In genomic region chr2:10009811-10010781, GRCh38 we compare ENCODE assay signal across 1 cellular context.
TF ChIP-seq lines count a peak whose summit lies in the region.

No MANE protein-coding gene starts in this region.

TF ChIP-seq in HepG2, 621 proteins besides CTCF, POLR2A, EP300 and RAD21 (continued from another document and continues in another):
- TF ChIP-seq, protein P1, sequence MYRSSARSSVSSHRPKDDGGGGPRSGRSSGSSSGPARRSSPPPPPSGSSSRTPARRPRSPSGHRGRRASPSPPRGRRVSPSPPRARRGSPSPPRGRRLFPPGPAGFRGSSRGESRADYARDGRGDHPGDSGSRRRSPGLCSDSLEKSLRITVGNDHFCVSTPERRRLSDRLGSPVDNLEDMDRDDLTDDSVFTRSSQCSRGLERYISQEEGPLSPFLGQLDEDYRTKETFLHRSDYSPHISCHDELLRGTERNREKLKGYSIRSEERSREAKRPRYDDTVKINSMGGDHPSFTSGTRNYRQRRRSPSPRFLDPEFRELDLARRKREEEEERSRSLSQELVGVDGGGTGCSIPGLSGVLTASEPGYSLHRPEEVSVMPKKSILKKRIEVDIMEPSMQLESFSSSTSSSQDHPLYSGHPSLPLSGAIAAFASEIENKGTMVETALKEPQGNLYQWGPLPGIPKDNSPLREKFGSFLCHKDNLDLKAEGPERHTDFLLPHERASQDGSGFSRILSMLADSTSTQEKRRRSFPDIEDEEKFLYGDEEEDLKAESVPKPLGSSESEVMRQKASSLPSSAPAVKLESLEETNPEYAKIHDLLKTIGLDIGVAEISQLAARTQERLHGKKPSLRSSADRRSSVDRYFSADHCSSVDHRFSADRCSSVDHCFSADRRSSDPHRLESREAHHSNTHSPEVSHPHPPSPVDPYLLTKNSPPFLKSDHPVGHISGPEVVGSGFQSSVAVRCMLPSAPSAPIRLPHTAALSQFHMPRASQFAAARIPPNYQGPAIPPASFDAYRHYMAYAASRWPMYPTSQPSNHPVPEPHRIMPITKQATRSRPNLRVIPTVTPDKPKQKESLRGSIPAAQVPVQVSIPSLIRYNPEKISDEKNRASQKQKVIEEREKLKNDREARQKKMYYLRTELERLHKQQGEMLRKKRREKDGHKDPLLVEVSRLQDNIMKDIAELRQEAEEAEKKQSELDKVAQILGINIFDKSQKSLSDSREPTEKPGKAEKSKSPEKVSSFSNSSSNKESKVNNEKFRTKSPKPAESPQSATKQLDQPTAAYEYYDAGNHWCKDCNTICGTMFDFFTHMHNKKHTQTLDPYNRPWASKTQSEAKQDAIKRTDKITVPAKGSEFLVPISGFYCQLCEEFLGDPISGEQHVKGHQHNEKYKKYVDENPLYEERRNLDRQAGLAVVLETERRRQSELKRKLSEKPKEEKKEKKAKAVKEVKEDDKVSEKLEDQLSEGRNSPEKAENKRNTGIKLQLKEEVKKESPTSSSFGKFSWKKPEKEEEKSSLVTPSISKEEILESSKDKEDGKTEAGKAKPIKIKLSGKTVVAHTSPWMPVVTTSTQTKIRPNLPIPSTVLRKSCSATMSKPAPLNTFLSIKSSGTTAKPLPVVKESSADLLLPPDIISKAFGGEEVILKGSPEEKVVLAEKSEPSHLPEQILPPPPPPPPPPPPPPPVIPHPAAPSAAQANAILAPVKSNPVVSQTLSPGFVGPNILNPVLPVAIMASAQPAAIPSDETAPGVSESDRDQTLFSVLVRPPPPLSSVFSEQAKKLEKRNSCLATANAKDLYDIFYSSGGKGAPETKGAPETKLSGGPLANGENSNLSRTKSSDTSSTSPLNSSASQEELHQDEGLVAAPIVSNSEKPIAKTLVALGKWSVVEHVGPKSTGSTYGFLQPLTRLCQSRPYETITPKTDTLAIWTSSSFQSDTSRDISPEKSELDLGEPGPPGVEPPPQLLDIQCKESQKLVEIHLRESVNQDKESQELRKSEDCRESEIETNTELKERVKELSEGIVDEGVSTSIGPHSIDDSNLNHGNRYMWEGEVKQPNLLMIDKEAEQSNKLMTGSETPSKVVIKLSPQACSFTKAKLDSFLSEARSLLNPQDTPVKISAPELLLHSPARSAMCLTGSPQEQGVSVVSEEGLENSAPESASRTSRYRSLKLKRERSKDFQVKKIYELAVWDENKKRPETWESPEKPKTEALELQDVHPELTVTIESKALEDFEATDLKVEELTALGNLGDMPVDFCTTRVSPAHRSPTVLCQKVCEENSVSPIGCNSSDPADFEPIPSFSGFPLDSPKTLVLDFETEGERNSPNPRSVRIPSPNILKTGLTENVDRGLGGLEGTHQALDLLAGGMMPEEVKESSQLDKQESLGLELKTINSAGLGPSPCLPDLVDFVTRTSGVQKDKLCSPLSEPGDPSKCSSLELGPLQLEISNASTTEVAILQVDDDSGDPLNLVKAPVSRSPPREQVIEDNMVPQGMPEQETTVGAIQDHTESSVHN (CRISPR knock-in tag; IDR thresholded peaks at IDR 0.05) = no peak
- TF ChIP-seq FOSL2 (CRISPR knock-in tag; IDR thresholded peaks at IDR 0.05) (peak; percentile 27; the same call in 1 of the 2 replicates), REST (IDR thresholded peaks at IDR 0.05; ENCODE audit: borderline replicate concordance in 1 of 2, low read depth in 1 of 2, low read length in 2 of 2) (no peak), ARNT2 (CRISPR knock-in tag; IDR thresholded peaks at IDR 0.05; ENCODE audit: low read depth) (no peak), ISL2 (CRISPR knock-in tag; IDR thresholded peaks at IDR 0.05) (no peak), ZNF580 (CRISPR knock-in tag; IDR thresholded peaks at IDR 0.05; ENCODE audit: borderline replicate concordance, low read depth) (peak; percentile 63; the same call in 1 of the 2 replicates), RXRB (CRISPR knock-in tag; IDR thresholded peaks at IDR 0.05; ENCODE audit: borderline replicate concordance) (peak; percentile 100), FOXA3 (CRISPR knock-in tag; IDR thresholded peaks at IDR 0.05) (0 out of 2 replicates have a peak, but pooled peaks have one; percentile 32), ESRRA (CRISPR knock-in tag; IDR thresholded peaks at IDR 0.05; ENCODE audit: low read depth) (0 out of 2 replicates have a peak, but pooled peaks have one; percentile 43), RFX5 (IDR thresholded peaks at IDR 0.05; ENCODE audit: low read depth, low read length) (peak; percentile 74), JUND (CRISPR knock-in tag; IDR thresholded peaks at IDR 0.05) (peak; percentile 23; the same call in 1 of the 2 replicates), CREB3 (CRISPR knock-in tag; IDR thresholded peaks at IDR 0.05) (no peak), BORCS8-MEF2B (CRISPR knock-in tag; IDR thresholded peaks at IDR 0.05) (peak; percentile 45; the same call in 1 of the 2 replicates), NFE2L1 (CRISPR knock-in tag; IDR thresholded peaks at IDR 0.05; ENCODE audit: borderline replicate concordance) (no peak), MAX (IDR thresholded peaks at IDR 0.05) (0 out of 2 replicates have a peak, but pooled peaks have one; percentile 27), TFDP2 (CRISPR knock-in tag; IDR thresholded peaks at IDR 0.05) (0 out of 2 replicates have a peak, but pooled peaks have one; percentile 17), ZNF17 (CRISPR knock-in tag; IDR thresholded peaks at IDR 0.05) (0 out of 2 replicates have a peak, but pooled peaks have one; percentile 44), HIVEP1 (CRISPR knock-in tag; IDR thresholded peaks at IDR 0.05) (peak; percentile 12; the same call in 1 of the 2 replicates), TBX2 (CRISPR knock-in tag; IDR thresholded peaks at IDR 0.05; ENCODE audit: borderline replicate concordance) (0 out of 2 replicates have a peak, but pooled peaks have one; percentile 25), ZNF263 (CRISPR knock-in tag; IDR thresholded peaks at IDR 0.05) (0 out of 2 replicates have a peak, but pooled peaks have one; percentile 23), NFRKB (IDR thresholded peaks at IDR 0.05) (no peak), CSRNP1 (CRISPR knock-in tag; IDR thresholded peaks at IDR 0.05) (no peak), NFKB2 (CRISPR knock-in tag; IDR thresholded peaks at IDR 0.05; ENCODE audit: borderline replicate concordance) (peak; percentile 41; the same call in 1 of the 2 replicates), SNAI1 (CRISPR knock-in tag; IDR thresholded peaks at IDR 0.05; ENCODE audit: borderline replicate concordance) (no peak), MXD3 (CRISPR knock-in tag; IDR thresholded peaks at IDR 0.05) (no peak)
- TF ChIP-seq, protein P2, sequence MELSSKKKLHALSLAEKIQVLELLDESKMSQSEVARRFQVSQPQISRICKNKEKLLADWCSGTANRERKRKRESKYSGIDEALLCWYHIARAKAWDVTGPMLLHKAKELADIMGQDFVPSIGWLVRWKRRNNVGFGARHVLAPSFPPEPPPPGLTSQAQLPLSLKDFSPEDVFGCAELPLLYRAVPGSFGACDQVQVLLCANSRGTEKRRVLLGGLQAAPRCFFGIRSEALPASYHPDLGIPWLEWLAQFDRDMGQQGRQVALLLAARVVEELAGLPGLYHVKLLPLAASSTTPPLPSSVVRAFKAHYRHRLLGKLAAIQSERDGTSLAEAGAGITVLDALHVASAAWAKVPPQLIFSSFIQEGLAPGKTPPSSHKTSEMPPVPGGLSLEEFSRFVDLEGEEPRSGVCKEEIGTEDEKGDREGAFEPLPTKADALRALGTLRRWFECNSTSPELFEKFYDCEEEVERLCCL (CRISPR knock-in tag; IDR thresholded peaks at IDR 0.05; ENCODE audit: borderline replicate concordance) = no peak
- TF ChIP-seq, protein P3, sequence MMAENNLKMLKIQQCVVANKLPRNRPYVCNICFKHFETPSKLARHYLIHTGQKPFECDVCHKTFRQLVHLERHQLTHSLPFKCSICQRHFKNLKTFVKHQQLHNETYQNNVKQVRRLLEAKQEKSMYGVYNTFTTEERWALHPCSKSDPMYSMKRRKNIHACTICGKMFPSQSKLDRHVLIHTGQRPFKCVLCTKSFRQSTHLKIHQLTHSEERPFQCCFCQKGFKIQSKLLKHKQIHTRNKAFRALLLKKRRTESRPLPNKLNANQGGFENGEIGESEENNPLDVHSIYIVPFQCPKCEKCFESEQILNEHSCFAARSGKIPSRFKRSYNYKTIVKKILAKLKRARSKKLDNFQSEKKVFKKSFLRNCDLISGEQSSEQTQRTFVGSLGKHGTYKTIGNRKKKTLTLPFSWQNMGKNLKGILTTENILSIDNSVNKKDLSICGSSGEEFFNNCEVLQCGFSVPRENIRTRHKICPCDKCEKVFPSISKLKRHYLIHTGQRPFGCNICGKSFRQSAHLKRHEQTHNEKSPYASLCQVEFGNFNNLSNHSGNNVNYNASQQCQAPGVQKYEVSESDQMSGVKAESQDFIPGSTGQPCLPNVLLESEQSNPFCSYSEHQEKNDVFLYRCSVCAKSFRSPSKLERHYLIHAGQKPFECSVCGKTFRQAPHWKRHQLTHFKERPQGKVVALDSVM (CRISPR knock-in tag; IDR thresholded peaks at IDR 0.05) = 0 out of 2 replicates have a peak, but pooled peaks have one; percentile 24
